Comparison of ENCODE assay signal across 1 cellular context in the genomic region with DNA sequence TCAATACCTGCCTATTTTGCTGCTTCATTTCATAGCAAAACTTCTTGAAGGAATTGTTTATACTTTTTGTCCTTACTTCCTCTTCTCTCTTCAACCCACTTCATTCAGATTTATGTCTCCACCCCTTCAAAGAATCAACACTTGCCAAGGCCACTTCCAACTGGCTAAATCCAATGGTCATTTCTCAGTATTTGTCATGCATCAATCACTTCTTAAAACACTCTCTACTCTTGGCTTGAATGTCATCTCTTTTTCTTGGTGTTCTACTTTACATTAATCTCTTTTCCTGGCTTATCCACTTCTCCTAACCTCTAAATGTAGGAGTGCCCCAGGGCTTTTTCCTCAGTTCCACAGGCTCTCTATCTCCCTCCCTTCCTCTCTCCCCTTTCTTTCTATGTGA.
A peak's percentile ranks its signal among the peaks of the same experiment; 100 is the strongest.
TF ChIP-seq lines count a peak whose summit lies in the region.

No MANE protein-coding gene starts in this region.

TF ChIP-seq in K562, 482 proteins besides CTCF, POLR2A, EP300 and RAD21 (continued from another document):
- TF ChIP-seq, protein P1, sequence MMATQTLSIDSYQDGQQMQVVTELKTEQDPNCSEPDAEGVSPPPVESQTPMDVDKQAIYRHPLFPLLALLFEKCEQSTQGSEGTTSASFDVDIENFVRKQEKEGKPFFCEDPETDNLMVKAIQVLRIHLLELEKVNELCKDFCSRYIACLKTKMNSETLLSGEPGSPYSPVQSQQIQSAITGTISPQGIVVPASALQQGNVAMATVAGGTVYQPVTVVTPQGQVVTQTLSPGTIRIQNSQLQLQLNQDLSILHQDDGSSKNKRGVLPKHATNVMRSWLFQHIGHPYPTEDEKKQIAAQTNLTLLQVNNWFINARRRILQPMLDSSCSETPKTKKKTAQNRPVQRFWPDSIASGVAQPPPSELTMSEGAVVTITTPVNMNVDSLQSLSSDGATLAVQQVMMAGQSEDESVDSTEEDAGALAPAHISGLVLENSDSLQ (IDR thresholded peaks at IDR 0.05), result peak; percentile 75
- TF ChIP-seq THRA (IDR thresholded peaks at IDR 0.05), result no peak
